ENCODE assay signal across 1 cellular context in genomic region chr1:111238056-111238795, GRCh38.
TF ChIP-seq lines count a peak whose summit lies in the region.

No MANE protein-coding gene starts in this region.

TF ChIP-seq in HepG2, 621 proteins besides CTCF, POLR2A, EP300 and RAD21 (continues in another document):
- TF ChIP-seq U2AF1 (optimal IDR thresholded peaks at IDR 0.05; ENCODE audit: low read depth, low read length) (no peak), THAP11 (CRISPR knock-in tag; IDR thresholded peaks at IDR 0.05) (peak; percentile 12; the same call in 1 of the 2 replicates), ZNF678 (CRISPR knock-in tag; IDR thresholded peaks at IDR 0.05) (no peak), ZNF800 (CRISPR knock-in tag; IDR thresholded peaks at IDR 0.05) (no peak), HMG20B (CRISPR knock-in tag; conservative IDR thresholded peaks at IDR 0.05) (peak; percentile 15; the same call in 1 of the 2 replicates), ZNF451 (CRISPR knock-in tag; IDR thresholded peaks at IDR 0.05) (no peak), REXO4 (CRISPR knock-in tag; IDR thresholded peaks at IDR 0.05; ENCODE audit: borderline replicate concordance) (no peak), ZNF788 (CRISPR knock-in tag; IDR thresholded peaks at IDR 0.05; ENCODE audit: borderline replicate concordance) (peak; percentile 22; the same call in 1 of the 2 replicates), ZBTB20 (CRISPR knock-in tag; IDR thresholded peaks at IDR 0.05; ENCODE audit: borderline replicate concordance, low read depth) (peak; percentile 81; the same call in 1 of the 2 replicates), TARDBP (CRISPR knock-in tag; IDR thresholded peaks at IDR 0.05) (peak; percentile 34), MYNN (CRISPR knock-in tag; IDR thresholded peaks at IDR 0.05; ENCODE audit: low read depth) (no peak), PRDM4 (CRISPR knock-in tag; IDR thresholded peaks at IDR 0.05; ENCODE audit: borderline replicate concordance) (no peak), RBFOX2 (IDR thresholded peaks at IDR 0.05; ENCODE audit: low read depth, low read length) (no peak), RARA (CRISPR knock-in tag; IDR thresholded peaks at IDR 0.05) (peak; percentile 76), STAG1 (CRISPR knock-in tag; IDR thresholded peaks at IDR 0.05) (no peak), MLXIP (CRISPR knock-in tag; IDR thresholded peaks at IDR 0.05; ENCODE audit: borderline replicate concordance) (no peak), NCOR1 (IDR thresholded peaks at IDR 0.05; ENCODE audit: borderline replicate concordance, low read length) (peak; percentile 49; the same call in 1 of the 2 replicates), CEBPZ (IDR thresholded peaks at IDR 0.05; ENCODE audit: low read length) (no peak), MEF2D (CRISPR knock-in tag; IDR thresholded peaks at IDR 0.05) (0 out of 2 replicates have a peak, but pooled peaks have one; percentile 42), TEF (CRISPR knock-in tag; IDR thresholded peaks at IDR 0.05) (peak; percentile 66; the same call in 1 of the 2 replicates), ELK4 (CRISPR knock-in tag; IDR thresholded peaks at IDR 0.05; ENCODE audit: borderline replicate concordance) (no peak), ELF3 (CRISPR knock-in tag; IDR thresholded peaks at IDR 0.05) (peak; percentile 66), PPARG (CRISPR knock-in tag; conservative IDR thresholded peaks at IDR 0.05) (peak; percentile 95), SNAPC2 (CRISPR knock-in tag; IDR thresholded peaks at IDR 0.05) (0 out of 2 replicates have a peak, but pooled peaks have one; percentile 31), MIER3 (CRISPR knock-in tag; IDR thresholded peaks at IDR 0.05; ENCODE audit: borderline replicate concordance) (peak; percentile 11; the same call in 1 of the 2 replicates), SP5 (CRISPR knock-in tag; IDR thresholded peaks at IDR 0.05; ENCODE audit: borderline replicate concordance, low read depth) (no peak), PAXIP1 (CRISPR knock-in tag; conservative IDR thresholded peaks at IDR 0.05) (peak; percentile 84), PHF21A (CRISPR knock-in tag; IDR thresholded peaks at IDR 0.05) (peak; percentile 70), TP53 (CRISPR knock-in tag; conservative IDR thresholded peaks at IDR 0.05) (no peak), CREM (IDR thresholded peaks at IDR 0.05) (peak; percentile 56; the same call in 1 of the 2 replicates), CREM (CRISPR knock-in tag; IDR thresholded peaks at IDR 0.05) (no peak), DMAP1 (CRISPR knock-in tag; IDR thresholded peaks at IDR 0.05) (no peak), ZNF331 (CRISPR knock-in tag; IDR thresholded peaks at IDR 0.05) (peak; percentile 68; the same call in 1 of the 2 replicates), MXI1 (IDR thresholded peaks at IDR 0.05; ENCODE audit: borderline replicate concordance, low read depth, low read length) (peak; percentile 43; the same call in 1 of the 3 replicates), ZNF644 (CRISPR knock-in tag; IDR thresholded peaks at IDR 0.05; ENCODE audit: low read depth) (peak; percentile 93), PCBP1 (IDR thresholded peaks at IDR 0.05; ENCODE audit: borderline replicate concordance, low read depth, low read length) (no peak), NR2F6 (IDR thresholded peaks at IDR 0.05) (peak; percentile 58; the same call in 1 of the 2 replicates), NR2F6 (CRISPR knock-in tag; IDR thresholded peaks at IDR 0.05) (peak; percentile 74), ZNF350 (CRISPR knock-in tag; IDR thresholded peaks at IDR 0.05; ENCODE audit: borderline replicate concordance, low read depth) (no peak), SOX5 (CRISPR knock-in tag; IDR thresholded peaks at IDR 0.05; ENCODE audit: borderline replicate concordance) (peak; percentile 88), HNF1A (IDR thresholded peaks at IDR 0.05; ENCODE audit: low read depth) (no peak), HNF1A (CRISPR knock-in tag; IDR thresholded peaks at IDR 0.05; ENCODE audit: borderline replicate concordance) (peak; percentile 26; the same call in 1 of the 2 replicates)
